In the genomic region with DNA sequence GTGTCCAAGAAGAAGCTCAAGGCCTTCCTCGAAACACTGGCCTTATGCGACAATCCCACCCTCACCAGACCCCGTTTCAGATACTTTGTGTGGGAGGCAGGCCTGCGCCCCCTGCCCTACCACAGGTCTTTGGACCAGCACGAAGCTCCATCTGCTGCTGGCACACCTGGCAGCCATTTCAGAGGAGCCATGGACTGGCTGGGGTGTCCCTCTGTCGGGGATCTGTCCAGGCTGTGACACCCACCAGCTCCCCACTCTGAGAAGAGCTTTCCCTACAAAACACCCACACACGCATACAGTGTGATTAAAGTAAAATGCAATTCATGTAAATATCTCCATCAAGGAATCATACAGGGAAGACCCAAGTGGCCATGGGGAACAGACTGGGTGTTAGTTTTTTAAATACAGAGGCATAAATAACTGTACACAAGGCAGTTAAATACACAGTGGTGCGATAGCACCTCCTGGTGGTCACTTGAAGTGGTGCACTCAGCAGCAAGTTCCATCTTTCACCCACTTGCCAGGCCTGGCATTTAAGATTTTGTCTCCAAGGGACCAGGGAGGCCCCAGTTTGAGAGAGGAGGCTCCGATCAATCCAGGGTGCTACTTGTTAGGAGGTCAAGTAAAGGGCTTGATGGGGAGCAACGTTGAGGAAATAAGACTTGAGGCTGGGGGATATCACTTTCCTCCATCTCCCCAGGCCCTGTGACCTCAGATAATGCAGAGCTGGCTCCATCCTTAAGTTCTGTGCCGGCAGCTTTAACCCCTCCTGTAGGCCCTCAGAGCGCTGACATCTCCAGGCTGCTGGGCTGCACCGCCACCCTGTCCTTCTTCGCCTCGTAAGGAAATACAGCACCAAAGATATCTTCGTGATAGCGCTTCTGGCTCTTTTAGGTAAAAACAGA, we compare ENCODE assay signal across 8 cellular contexts. TPM values are rescaled to one million over a fixed set of nuclear protein-coding genes. Genes with fewer than 3 reads are reported as not detected.
DNase-seq lines count a peak whose midpoint lies in the region; ATAC-seq and TF ChIP-seq lines count a peak whose summit lies in the region.

No MANE protein-coding gene starts in this region.

- no peaks in the 10 kb centered on the region for H3K9me3 ChIP-seq in AG04450 (ENCODE audit: control insufficient read depth, insufficient read depth, low read length)
- H3K9me3 ChIP-seq in Peyer's patch: no peaks in the 10 kb centered on the region

- peak; percentile 75 for TF ChIP-seq CTCF in AG04450 (IDR thresholded peaks at IDR 0.05; ENCODE audit: low read depth, low read length)
- TF ChIP-seq CTCF in GM12864 (IDR thresholded peaks at IDR 0.05; ENCODE audit: low read depth, low read length, missing control alignments): peak; percentile 85
- peak; percentile 28 to 87 (median 86) for TF ChIP-seq CTCF in Peyer's patch (IDR thresholded peaks at IDR 0.05)

- CTCF ChIA-PET in AG04450 (lab: Charles Lee): interaction anchor here (0.5 to 3.0 kb wide), 31 partner anchors 11 to 560 kb away, joined by 3 to 109 read pairs (median 3); no protein-coding TSS in a partner anchor

- H3K27me3 ChIP-seq in AG04450 (ENCODE audit: control insufficient read depth, insufficient read depth, low read length) (peaks cover 2% of the 10 kb centered on the region), Peyer's patch (no peaks in the 10 kb centered on the region)

- no peaks in the 10 kb centered on the region for H3K4me1 ChIP-seq in Peyer's patch

- POLR2A ChIA-PET in AG04450 (lab: Yijun Ruan, JAX): interaction anchor here (0.6 kb wide), 1 partner anchor 128 kb away, joined by 4 read pairs; no protein-coding TSS in a partner anchor

- H3K36me3 ChIP-seq in Peyer's patch: no peaks in the 10 kb centered on the region

- TF ChIP-seq POLR2A in Peyer's patch (IDR thresholded peaks at IDR 0.05): no peak

- intact Hi-C loops in left ventricle myocardium superior (cut with micrococcal nuclease): loop anchor here (10.0 kb wide), 1 partner anchor 102 kb away; no protein-coding TSS in a partner anchor

- H3K4me3 ChIP-seq in AG04450 (ENCODE audit: low read depth, low read length): no peak overlapping the region
- H3K4me3 ChIP-seq in GM12864 (ENCODE audit: low read depth, low read length): no peak overlapping the region
- no peak overlapping the region for H3K4me3 ChIP-seq in Peyer's patch

- H3K27ac ChIP-seq in AG04450 (ENCODE audit: low read depth, low read length) (no peak overlapping the region), Peyer's patch (no peak overlapping the region)

- ATAC-seq in left ventricle myocardium superior: no peak
- ATAC-seq in HG03025 (IDR thresholded peaks at IDR 0.05; ENCODE audit: low FRiP score, unreplicated experiment): no peak
- no peak for ATAC-seq in HG03135 (IDR thresholded peaks at IDR 0.05; ENCODE audit: unreplicated experiment)

- peak; percentile 11 for DNase-seq in AG04450 (ENCODE audit: low read depth, low spot score)
- peak; percentile 31 for DNase-seq in GM12864 (ENCODE audit: low read depth)
- DNase-seq in Peyer's patch: peak; percentile 29 to 79 (median 70)
- DNase-seq in activated naive CD4-positive, alpha-beta T cell treated with Interleukin-2 at 50 U/mL for 16 hours: peak; percentile 59
- peak; percentile 52 for DNase-seq in left ventricle myocardium superior
- DNase-seq in smooth muscle cell of the brain vasculature (ENCODE audit: low read depth, low spot score): peak; percentile 15

RNA-seq across cellular contexts. Expression of gene NOS2, which starts 43.6 kb away (rescaled TPM):
- not detected in 2 replicates for polyA plus RNA-seq in AG04450 (2011; rRNA removed)
- polyA minus RNA-seq in AG04450 (2011; rRNA and poly(A)+ RNA removed): not detected in 2 replicates
- total RNA-seq in Peyer's patch (10 to 100 TPM in 1 of 4 donors, 1 to 10 TPM in 3; 6.7 to 16.5 (median 7.7) TPM), left ventricle myocardium superior (0.12 TPM)

Comparison
In these comparisons a context has a peak if more than half of its experiments do, and no peak if none do; other contexts are left out.
1. DNase-seq: peak in every context shown above with its lines; median percentile 70 in Peyer's patch; 59 in activated naive CD4-positive, alpha-beta T cell treated with Interleukin-2 at 50 U/mL for 16 hours; 52 in left ventricle myocardium superior; 31 in GM12864; 15 in smooth muscle cell of the brain vasculature; 11 in AG04450.